Comparison of ENCODE assay signal across 8 cellular contexts in genomic region chr11:47186937-47187681, GRCh38. TPM values are rescaled to one million over a fixed set of nuclear protein-coding genes. Genes with fewer than 3 reads are reported as not detected.
DNase-seq lines count a peak whose midpoint lies in the region; ATAC-seq, FAIRE-seq and TF ChIP-seq lines count a peak whose summit lies in the region.

No MANE protein-coding gene starts in this region.

- peak; percentile 29 for FAIRE-seq in A204.1 (lab: Jason Lieb, UNC)

- peak overlapping the region; percentile 91 for H3K27ac ChIP-seq in RWPE2 (ENCODE audit: poor library complexity, severe bottlenecking)
- H3K27ac ChIP-seq in body of pancreas, result peak overlapping the region; percentile 85 to 92 (median 90)
- no peak overlapping the region for H3K27ac ChIP-seq in iPS DF 6.9 (ENCODE audit: low read length)

- ATAC-seq in GM21423 (IDR thresholded peaks at IDR 0.05; ENCODE audit: unreplicated experiment), result peak; percentile 20
- ATAC-seq in RWPE2 (ENCODE audit: low read depth), result peak; percentile 19; the same call in 2 of the 3 replicates
- ATAC-seq in body of pancreas, result peak; percentile 45
- peak; percentile 74 for ATAC-seq in sciatic nerve
- no peak for ATAC-seq in GM19463 (IDR thresholded peaks at IDR 0.05; ENCODE audit: unreplicated experiment)
- ATAC-seq in GM21367 (IDR thresholded peaks at IDR 0.05; ENCODE audit: unreplicated experiment), result no peak

- 0 to 1% methylated on average over 28 to 51 of the region's 53 CpGs for whole genome bisulfite sequencing in body of pancreas, 2 donors
- no CpG with 5 or more reads among the region's 53 CpGs for WGBS in iPS DF 6.9 (ENCODE audit: insufficient coverage, insufficient read length)

- TF ChIP-seq CTCF in RWPE2 (IDR thresholded peaks at IDR 0.05; ENCODE audit: poor library complexity, severe bottlenecking), result no peak
- TF ChIP-seq CTCF in body of pancreas (IDR thresholded peaks at IDR 0.05), result peak in 1 of 7 experiments; percentile 22

- H3K27me3 ChIP-seq in RWPE2 (ENCODE audit: insufficient read depth, poor library complexity, severe bottlenecking), result no peaks in the 10 kb centered on the region
- no peaks in the 10 kb centered on the region for H3K27me3 ChIP-seq in body of pancreas
- H3K27me3 ChIP-seq in iPS DF 6.9 (ENCODE audit: control insufficient read depth, insufficient read depth, low read length), result no peaks in the 10 kb centered on the region

- intact Hi-C loops in body of pancreas (cut with DNase I) (no loop called here), sciatic nerve (cut with DNase I) (no loop called here)

- TF ChIP-seq POLR2A in body of pancreas (IDR thresholded peaks at IDR 0.05), result peak; percentile 34 to 57 (median 57)

- no peak for DNase-seq in RWPE2 (ENCODE audit: low spot score)
- DNase-seq in body of pancreas, result peak; percentile 67 to 81 (median 80)
- peak; percentile 48 for DNase-seq in iPS DF 6.9 (ENCODE audit: low read depth, low spot score)
- DNase-seq in sciatic nerve (ENCODE audit: low spot score), result peak; percentile 79

- H3K9me3 ChIP-seq in RWPE2 (ENCODE audit: severe bottlenecking), result no peaks in the 10 kb centered on the region
- H3K9me3 ChIP-seq in body of pancreas, result no peaks in the 10 kb centered on the region
- no peaks in the 10 kb centered on the region for H3K9me3 ChIP-seq in iPS DF 6.9 (ENCODE audit: control insufficient read depth, insufficient read depth, low read length)

- peak overlapping the region; percentile 54 for H3K4me3 ChIP-seq in RWPE2 (ENCODE audit: severe bottlenecking)
- no peak overlapping the region for H3K4me3 ChIP-seq in body of pancreas
- peak overlapping the region; percentile 49; the same call in 1 of the 2 replicates for H3K4me3 ChIP-seq in iPS DF 6.9 (ENCODE audit: low read length)

- H3K36me3 ChIP-seq in RWPE2 (ENCODE audit: low read depth) (no peaks in the 10 kb centered on the region), body of pancreas (replicated peaks in 1 of 2; ENCODE audit: insufficient read depth in 1 of 2, low read depth in 2 of 2) (no peaks in the 10 kb centered on the region), iPS DF 6.9 (ENCODE audit: control insufficient read depth, insufficient read depth, low read length) (0 out of 2 replicates have a peak, but pooled peaks cover 3% of the 10 kb centered on the region)

- H3K4me1 ChIP-seq in RWPE2 (ENCODE audit: insufficient read depth, poor library complexity, severe bottlenecking), result peaks cover 15% of the 10 kb centered on the region
- H3K4me1 ChIP-seq in body of pancreas, result peaks cover 47% of the 10 kb centered on the region
- H3K4me1 ChIP-seq in iPS DF 6.9 (ENCODE audit: control insufficient read depth, insufficient read depth, low read length), result 0 out of 2 replicates have a peak, but pooled peaks cover 2% of the 10 kb centered on the region

RNA-seq across cellular contexts. Expression of gene PACSIN3, which starts 0.9 kb away (rescaled TPM):
- total RNA-seq in body of pancreas (10 to 100 TPM; 30.7 to 56.0 TPM), sciatic nerve (66.0 TPM)

RNA-seq across cellular contexts. Expression of gene ARFGAP2, which starts 10.4 kb away (rescaled TPM):
- total RNA-seq in body of pancreas (100 to 1,000 TPM; 143 to 212 TPM), sciatic nerve (94.2 TPM)

RNA-seq across cellular contexts. Expression of gene DDB2, which starts 27.7 kb away (rescaled TPM):
- 10 to 100 TPM; 10.9 to 33.2 TPM for total RNA-seq in body of pancreas
- total RNA-seq in sciatic nerve, result 44.3 TPM

Comparison
In these comparisons a context has a peak if more than half of its experiments do, and no peak if none do; other contexts are left out.
1. ATAC-seq: peak in GM21423 (single experiment), RWPE2 (single experiment), body of pancreas (single experiment) and sciatic nerve (single experiment); none in GM19463 (single experiment) and GM21367 (single experiment).
2. H3K4me3 ChIP-seq: peak in RWPE2 (single experiment) and iPS DF 6.9 (single experiment); none in body of pancreas (0 of 2).